9 cellular contexts compared by ENCODE assay signal in genomic region chr4:174156239-174156826, GRCh38.
DNase-seq lines count a peak whose midpoint lies in the region; ATAC-seq and TF ChIP-seq lines count a peak whose summit lies in the region.
"Had no signal": no experiment of that assay in that cellular context is flagged by ENCODE, and none has a peak within 500 bp of the region (broad histone marks: within the 10 kb centered on the region; RNA-seq: fewer than 3 reads in every experiment).

No MANE protein-coding gene starts in this region.

- H3K9me2 ChIP-seq in OCI-LY7 (ENCODE audit: insufficient read depth, low read length) (no peaks in the 10 kb centered on the region), neural cell (ENCODE audit: insufficient read depth, low read length) (no peaks in the 10 kb centered on the region)

- H3K9ac ChIP-seq in neural cell (ENCODE audit: low read length), result no peak overlapping the region

- no peak overlapping the region for H3K4me3 ChIP-seq in OCI-LY7 (ENCODE audit: low read depth, low read length, poor library complexity, severe bottlenecking)
- no peak overlapping the region for H3K4me3 ChIP-seq in neural cell (ENCODE audit: low read length)

- H3F3A ChIP-seq in neural cell (ENCODE audit: insufficient read depth, low read length, poor library complexity, severe bottlenecking), result no peaks in the 10 kb centered on the region

- H3K36me3 ChIP-seq in OCI-LY7 (ENCODE audit: insufficient read depth, low read length), result no peaks in the 10 kb centered on the region
- H3K36me3 ChIP-seq in neural cell (ENCODE audit: insufficient read depth, low read length), result no peaks in the 10 kb centered on the region

- H3K9me3 ChIP-seq in OCI-LY7 (ENCODE audit: low read length), result no peaks in the 10 kb centered on the region
- no peaks in the 10 kb centered on the region for H3K9me3 ChIP-seq in neural cell (ENCODE audit: low read length)

- H3K9me3 Mint-ChIP-seq in endothelial cell (ENCODE audit: unreplicated experiment), result no peaks in the 10 kb centered on the region
- H3K9me3 Mint-ChIP-seq: activated naive CD4-positive, alpha-beta T cell treated with anti-CD3 and anti-CD28 coated beads, Interleukin-2, amount 50 U/mL, for 72 hours had no signal

- POLR2A ChIA-PET in OCI-LY7 (lab: Charles Lee), result no interaction called here

- no peak for TF ChIP-seq EP300 in neural cell (conservative IDR thresholded peaks at IDR 0.05; ENCODE audit: poor library complexity, severe bottlenecking)

- intact Hi-C loops in OCI-LY7 (cut with micrococcal nuclease; ENCODE audit: unreplicated experiment), result no loop called here

- peaks cover 8% of the 10 kb centered on the region for H3K4me1 Mint-ChIP-seq in endothelial cell (ENCODE audit: unreplicated experiment)

- CTCF ChIA-PET in OCI-LY7 (lab: Charles Lee; ENCODE audit: unreplicated experiment), result no interaction called here

- H2AFZ ChIP-seq in OCI-LY7 (ENCODE audit: low read length) (no peak overlapping the region), neural cell (ENCODE audit: low read depth, low read length) (no peak overlapping the region)

- no peaks in the 10 kb centered on the region for H3K27me3 Mint-ChIP-seq in endothelial cell (ENCODE audit: unreplicated experiment)

- no TSS peak for BruUV-seq in OCI-LY7 (replicated peaks; lab: Mats Ljungman, UMichigan)

- H3K27ac Mint-ChIP-seq in endothelial cell (ENCODE audit: unreplicated experiment), result no peak overlapping the region
- H3K27ac Mint-ChIP-seq: activated naive CD4-positive, alpha-beta T cell treated with anti-CD3 and anti-CD28 coated beads, Interleukin-2, amount 50 U/mL, for 72 hours had no signal

- peak; percentile 84 for TF ChIP-seq RAD21 in neural cell (conservative IDR thresholded peaks at IDR 0.05)

- H4K20me1 ChIP-seq in OCI-LY7 (ENCODE audit: insufficient read depth, low read length) (no peaks in the 10 kb centered on the region), neural cell (ENCODE audit: insufficient read depth) (no peaks in the 10 kb centered on the region)

- no peaks in the 10 kb centered on the region for H3K27me3 ChIP-seq in neural cell (ENCODE audit: insufficient read depth, low read depth, low read length)

- H3K79me2 ChIP-seq in OCI-LY7 (ENCODE audit: insufficient read depth, low read depth, low read length) (no peaks in the 10 kb centered on the region), neural cell (replicated peaks; ENCODE audit: insufficient read depth, low read length) (no peaks in the 10 kb centered on the region)

- DNase-seq in GM03348 (ENCODE audit: low spot score) (peak; percentile 47), HPDE6-E6E7 (ENCODE audit: extremely low spot score) (peak; percentile 6), OCI-LY7 (ENCODE audit: low spot score) (peak; percentile 37), endothelial cell (ENCODE audit: low spot score) (no peak), UCSD-AML1 (lab: John Stamatoyannopoulos, UW; ENCODE audit: unreplicated experiment) (no peak)
- no peak for DNase-seq in stimulated activated CD4-positive, alpha-beta T cell treated with anti-CD3 and anti-CD28 coated beads, Interleukin-12 subunit alpha, Interleukin-12 subunit beta, amount 100 ng/mL, for 4 hours

- H3K4me3 Mint-ChIP-seq in endothelial cell (ENCODE audit: unreplicated experiment), result no peak overlapping the region

- no peaks in the 10 kb centered on the region for H3K36me3 Mint-ChIP-seq in endothelial cell (ENCODE audit: low read depth, unreplicated experiment)
- H3K36me3 Mint-ChIP-seq: activated naive CD4-positive, alpha-beta T cell treated with anti-CD3 and anti-CD28 coated beads, Interleukin-2, amount 50 U/mL, for 72 hours had no signal

- TF ChIP-seq CTCF in OCI-LY7 (conservative IDR thresholded peaks at IDR 0.05; ENCODE audit: low read length) (peak; percentile 86), endothelial cell (IDR thresholded peaks at IDR 0.05; ENCODE audit: unreplicated experiment) (peak; percentile 59), neural cell (IDR thresholded peaks at IDR 0.05; ENCODE audit: poor library complexity, severe bottlenecking) (peak; percentile 84)

- ATAC-seq in GM21576 (IDR thresholded peaks at IDR 0.05; ENCODE audit: unreplicated experiment), result peak; percentile 83

- no peaks in the 10 kb centered on the region for H3K4me1 ChIP-seq in OCI-LY7 (ENCODE audit: insufficient read depth, low read length, poor library complexity, severe bottlenecking)

- no peak overlapping the region for H3K27ac ChIP-seq in OCI-LY7 (ENCODE audit: low read depth, low read length, poor library complexity, severe bottlenecking)
- no peak overlapping the region for H3K27ac ChIP-seq in neural cell (ENCODE audit: low read length)

- H3K4me2 ChIP-seq in OCI-LY7 (ENCODE audit: low read length), result no peak overlapping the region
- H3K4me2 ChIP-seq in neural cell (ENCODE audit: low read length), result no peak overlapping the region

TF ChIP-seq in neural cell, 6 proteins besides CTCF, POLR2A, EP300 and RAD21:
- TF ChIP-seq SMC3 (conservative IDR thresholded peaks at IDR 0.05; ENCODE audit: poor library complexity), result peak; percentile 86
- TF ChIP-seq MXI1 (conservative IDR thresholded peaks at IDR 0.05; ENCODE audit: poor library complexity, severe bottlenecking), result no peak

Comparison
In these comparisons a context has a peak if more than half of its experiments do, and no peak if none do; other contexts are left out.
1. DNase-seq: peak in GM03348 (single experiment), HPDE6-E6E7 (single experiment) and OCI-LY7 (single experiment); none in endothelial cell (single experiment), UCSD-AML1 (single experiment) and stimulated activated CD4-positive, alpha-beta T cell treated with anti-CD3 and anti-CD28 coated beads, Interleukin-12 subunit alpha, Interleukin-12 subunit beta, amount 100 ng/mL, for 4 hours (single experiment).
2. Peak in every context shown above with its lines, with median percentiles within 50 percentile points of each other: CTCF ChIP-seq.